8 cellular contexts compared by ENCODE assay signal in the genomic region with DNA sequence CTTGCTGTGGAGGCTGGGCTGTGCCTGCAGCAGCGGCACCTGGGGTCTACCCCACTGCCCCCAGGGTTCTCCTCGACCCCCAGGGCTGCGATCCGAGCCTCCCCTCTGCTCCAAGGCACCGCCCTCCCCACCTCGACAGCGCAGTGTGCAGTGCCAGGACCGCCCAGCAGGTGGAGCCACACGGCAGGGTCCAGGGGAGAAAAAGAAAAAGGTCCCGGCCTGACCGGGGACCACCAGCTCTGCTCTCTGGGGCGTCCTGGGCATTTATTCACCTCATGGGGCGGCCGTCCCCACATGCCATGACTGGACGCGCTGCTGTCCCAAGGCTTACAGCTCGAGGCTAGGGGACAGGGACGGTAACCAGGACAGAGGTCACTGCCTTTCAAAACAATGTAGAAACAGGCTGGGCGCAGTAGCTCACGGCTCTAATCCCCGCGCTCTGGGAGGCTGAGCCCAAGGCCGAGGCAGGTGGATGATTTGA. TPM values are rescaled to one million over a fixed set of nuclear protein-coding genes. Genes with fewer than 3 reads are reported as not detected.
DNase-seq lines count a peak whose midpoint lies in the region; ATAC-seq and TF ChIP-seq lines count a peak whose summit lies in the region.

No MANE protein-coding gene starts in this region.

- POLR2A ChIA-PET in activated CD8-positive, alpha-beta T cell treated with anti-CD3 and anti-CD28 coated beads, Interleukin-2, amount 10 ng/mL, durations not matched to agents 7 days and 5 days (lab: Charles Lee), result no interaction called here

- H3K4me2 ChIP-seq in osteoblast (ENCODE audit: insufficient read depth, low read length), result peak overlapping the region; percentile 40

- TF ChIP-seq CTCF in epithelial cell of esophagus (IDR thresholded peaks at IDR 0.05; ENCODE audit: insufficient read depth, low read depth, low read length, missing control alignments) (peak; percentile 87), osteoblast (IDR thresholded peaks at IDR 0.05; ENCODE audit: extremely low read depth, low read depth, low read length) (peak; percentile 87)

- H4K20me1 ChIP-seq in osteoblast (ENCODE audit: insufficient read depth, low read length), result peaks cover 74% of the 10 kb centered on the region

- no peaks in the 10 kb centered on the region for H3K9me3 ChIP-seq in CD4-positive, CD25-positive, alpha-beta regulatory T cell (ENCODE audit: control insufficient read depth in 2 of 2, low read length in 2 of 2)
- no peaks in the 10 kb centered on the region for H3K9me3 ChIP-seq in osteoblast (ENCODE audit: low read depth, low read length)

- no peak overlapping the region for H3K27ac ChIP-seq in CD4-positive, CD25-positive, alpha-beta regulatory T cell (ENCODE audit: insufficient read depth, low read length, poor library complexity, severe bottlenecking)
- no peak overlapping the region for H3K27ac ChIP-seq in osteoblast (ENCODE audit: low read depth, low read length)

- peaks cover 0 to 54% (median 7%) of the 10 kb centered on the region in 4 donors for H3K4me1 Mint-ChIP-seq in CD4-positive, CD25-positive, alpha-beta regulatory T cell
- H3K4me1 Mint-ChIP-seq in activated CD8-positive, alpha-beta T cell treated with anti-CD3 and anti-CD28 coated beads, Interleukin-2, amount 10 ng/mL, durations not matched to agents 7 days and 5 days (ENCODE audit: low read depth), result peaks cover 13% of the 10 kb centered on the region

- no peak overlapping the region for H3K4me3 Mint-ChIP-seq in CD4-positive, CD25-positive, alpha-beta regulatory T cell
- no peak overlapping the region for H3K4me3 Mint-ChIP-seq in activated CD8-positive, alpha-beta T cell treated with anti-CD3 and anti-CD28 coated beads, Interleukin-2, amount 10 ng/mL, durations not matched to agents 7 days and 5 days

- DNase-seq in CD4-positive, CD25-positive, alpha-beta regulatory T cell, result peak; percentile 37 to 49 (median 41)
- DNase-seq in HuH-7 (ENCODE audit: low spot score) (peak; percentile 93), epithelial cell of esophagus (ENCODE audit: low read depth) (no peak), osteoblast (ENCODE audit: insufficient read length, low spot score, missing footprints) (peak; percentile 99), SHP77 (lab: John Stamatoyannopoulos, UW) (no peak)
- peak; percentile 69 for DNase-seq in activated CD8-positive, alpha-beta T cell treated with anti-CD3 and anti-CD28 coated beads, Interleukin-2, amount 10 ng/mL, durations not matched to agents 7 days and 5 days

- CTCF ChIA-PET in activated CD8-positive, alpha-beta T cell treated with anti-CD3 and anti-CD28 coated beads, Interleukin-2, amount 10 ng/mL, durations not matched to agents 7 days and 5 days (lab: Charles Lee), result interaction anchor here (0.6 to 3.5 kb wide), 14 partner anchors 9 to 165 kb away, joined by 3 to 32 read pairs (median 4); a partner anchor contains a TSS

- ATAC-seq in CD4-positive, CD25-positive, alpha-beta regulatory T cell (ENCODE audit: low read depth in 2 of 2), result peak; percentile 39 to 55
- ATAC-seq in activated CD8-positive, alpha-beta T cell treated with anti-CD3 and anti-CD28 coated beads, Interleukin-2, amount 10 ng/mL, durations not matched to agents 7 days and 5 days, result peak; percentile 65
- no peak for ATAC-seq in HG03095 (IDR thresholded peaks at IDR 0.05; ENCODE audit: unreplicated experiment)
- no peak for ATAC-seq in GM19455 (IDR thresholded peaks at IDR 0.05; ENCODE audit: unreplicated experiment)

- H3K27me3 ChIP-seq in CD4-positive, CD25-positive, alpha-beta regulatory T cell (ENCODE audit: control insufficient read depth, insufficient read depth, low read length), result no peaks in the 10 kb centered on the region
- no peaks in the 10 kb centered on the region for H3K27me3 ChIP-seq in osteoblast (ENCODE audit: insufficient read depth, low read length)

- H3K9me3 Mint-ChIP-seq in CD4-positive, CD25-positive, alpha-beta regulatory T cell, result peaks cover 0 to under 1% (median 0%) of the 10 kb centered on the region in 7 donors
- no peaks in the 10 kb centered on the region for H3K9me3 Mint-ChIP-seq in activated CD8-positive, alpha-beta T cell treated with anti-CD3 and anti-CD28 coated beads, Interleukin-2, amount 10 ng/mL, durations not matched to agents 7 days and 5 days (ENCODE audit: insufficient read depth)

- no peaks in the 10 kb centered on the region for H3K27me3 Mint-ChIP-seq in CD4-positive, CD25-positive, alpha-beta regulatory T cell
- H3K27me3 Mint-ChIP-seq in activated CD8-positive, alpha-beta T cell treated with anti-CD3 and anti-CD28 coated beads, Interleukin-2, amount 10 ng/mL, durations not matched to agents 7 days and 5 days (ENCODE audit: low read depth), result no peaks in the 10 kb centered on the region

- peaks cover 3% of the 10 kb centered on the region for H3K36me3 ChIP-seq in CD4-positive, CD25-positive, alpha-beta regulatory T cell (ENCODE audit: control insufficient read depth, insufficient read depth, low read length)
- H3K36me3 ChIP-seq in osteoblast (ENCODE audit: insufficient read depth, low read length), result no peaks in the 10 kb centered on the region

- peaks cover 97% of the 10 kb centered on the region for H3K79me2 ChIP-seq in osteoblast (ENCODE audit: insufficient read depth, low read length)

- H2AFZ ChIP-seq in osteoblast (ENCODE audit: low read length), result no peak overlapping the region

- peaks cover 32% of the 10 kb centered on the region for H3K4me1 ChIP-seq in CD4-positive, CD25-positive, alpha-beta regulatory T cell (ENCODE audit: control insufficient read depth, insufficient read depth, low read length, poor library complexity, severe bottlenecking)
- H3K4me1 ChIP-seq in osteoblast (ENCODE audit: insufficient read depth, low read length), result peaks cover 2% of the 10 kb centered on the region

- H3K4me3 ChIP-seq in CD4-positive, CD25-positive, alpha-beta regulatory T cell (ENCODE audit: low read depth, low read length), result no peak overlapping the region
- H3K4me3 ChIP-seq in epithelial cell of esophagus (ENCODE audit: low read length) (no peak overlapping the region), osteoblast (ENCODE audit: insufficient read depth, low read length) (no peak overlapping the region)

- no peak overlapping the region for H3K27ac Mint-ChIP-seq in CD4-positive, CD25-positive, alpha-beta regulatory T cell
- H3K27ac Mint-ChIP-seq in activated CD8-positive, alpha-beta T cell treated with anti-CD3 and anti-CD28 coated beads, Interleukin-2, amount 10 ng/mL, durations not matched to agents 7 days and 5 days, result no peak overlapping the region

- no peaks in the 10 kb centered on the region for H3K36me3 Mint-ChIP-seq in CD4-positive, CD25-positive, alpha-beta regulatory T cell
- H3K36me3 Mint-ChIP-seq in activated CD8-positive, alpha-beta T cell treated with anti-CD3 and anti-CD28 coated beads, Interleukin-2, amount 10 ng/mL, durations not matched to agents 7 days and 5 days (ENCODE audit: low read depth), result no peaks in the 10 kb centered on the region

RNA-seq across cellular contexts. Expression of a gene that starts 10.6 kb away (rescaled TPM):
- 103 TPM for total RNA-seq in CD4-positive, CD25-positive, alpha-beta regulatory T cell
- polyA plus RNA-seq in CD4-positive, CD25-positive, alpha-beta regulatory T cell, result 1 to 10 TPM; 2.5 to 5.5 (median 3.6) TPM
- 10 to 100 TPM; 47.9 to 52.9 TPM for total RNA-seq in activated CD8-positive, alpha-beta T cell treated with anti-CD3 and anti-CD28 coated beads, Interleukin-2, amount 10 ng/mL, durations not matched to agents 7 days and 5 days
- 8.5 and 9.4 TPM in 2 replicates for total RNA-seq in osteoblast

RNA-seq across cellular contexts. Expression of a gene that starts 25.6 kb away (rescaled TPM):
- 12.2 TPM for total RNA-seq in CD4-positive, CD25-positive, alpha-beta regulatory T cell
- polyA plus RNA-seq in CD4-positive, CD25-positive, alpha-beta regulatory T cell, result 1 to 10 TPM; 1.1 to 3.8 (median 2.6) TPM
- total RNA-seq in activated CD8-positive, alpha-beta T cell treated with anti-CD3 and anti-CD28 coated beads, Interleukin-2, amount 10 ng/mL, durations not matched to agents 7 days and 5 days, result 10 to 100 TPM; 20.2 to 27.8 TPM
- 0.59 and 0.72 TPM in 2 replicates for total RNA-seq in osteoblast

RNA-seq across cellular contexts. Expression of a gene that starts 25.7 kb away (rescaled TPM):
- total RNA-seq in CD4-positive, CD25-positive, alpha-beta regulatory T cell, result 40.6 TPM
- under 1 TPM; 0.28 to 0.86 (median 0.59) TPM for polyA plus RNA-seq in CD4-positive, CD25-positive, alpha-beta regulatory T cell
- 10 to 100 TPM; 26.5 to 29.8 TPM for total RNA-seq in activated CD8-positive, alpha-beta T cell treated with anti-CD3 and anti-CD28 coated beads, Interleukin-2, amount 10 ng/mL, durations not matched to agents 7 days and 5 days
- 6.9 and 11.5 TPM in 2 replicates for total RNA-seq in osteoblast

RNA-seq across cellular contexts. Expression of a gene that starts 47.6 kb away (rescaled TPM):
- 148 TPM for total RNA-seq in CD4-positive, CD25-positive, alpha-beta regulatory T cell
- polyA plus RNA-seq in CD4-positive, CD25-positive, alpha-beta regulatory T cell, result 100 to 1,000 TPM; 139 to 202 (median 159) TPM
- total RNA-seq in activated CD8-positive, alpha-beta T cell treated with anti-CD3 and anti-CD28 coated beads, Interleukin-2, amount 10 ng/mL, durations not matched to agents 7 days and 5 days, result 100 to 1,000 TPM; 181 to 196 TPM
- 49.5 and 52.5 TPM in 2 replicates for total RNA-seq in osteoblast

Comparison
In these comparisons a context has a peak if more than half of its experiments do, and no peak if none do; other contexts are left out.
1. ATAC-seq: peak in CD4-positive, CD25-positive, alpha-beta regulatory T cell (2 of 2) and activated CD8-positive, alpha-beta T cell treated with anti-CD3 and anti-CD28 coated beads, Interleukin-2, amount 10 ng/mL, durations not matched to agents 7 days and 5 days (single experiment); none in HG03095 (single experiment) and GM19455 (single experiment).
2. DNase-seq: peak in CD4-positive, CD25-positive, alpha-beta regulatory T cell (3 of 3), HuH-7 (single experiment), activated CD8-positive, alpha-beta T cell treated with anti-CD3 and anti-CD28 coated beads, Interleukin-2, amount 10 ng/mL, durations not matched to agents 7 days and 5 days (single experiment) and osteoblast (single experiment); none in epithelial cell of esophagus (single experiment) and SHP77 (0 of 2).